Comparison of ENCODE assay signal across 20 cellular contexts in the genomic region with DNA sequence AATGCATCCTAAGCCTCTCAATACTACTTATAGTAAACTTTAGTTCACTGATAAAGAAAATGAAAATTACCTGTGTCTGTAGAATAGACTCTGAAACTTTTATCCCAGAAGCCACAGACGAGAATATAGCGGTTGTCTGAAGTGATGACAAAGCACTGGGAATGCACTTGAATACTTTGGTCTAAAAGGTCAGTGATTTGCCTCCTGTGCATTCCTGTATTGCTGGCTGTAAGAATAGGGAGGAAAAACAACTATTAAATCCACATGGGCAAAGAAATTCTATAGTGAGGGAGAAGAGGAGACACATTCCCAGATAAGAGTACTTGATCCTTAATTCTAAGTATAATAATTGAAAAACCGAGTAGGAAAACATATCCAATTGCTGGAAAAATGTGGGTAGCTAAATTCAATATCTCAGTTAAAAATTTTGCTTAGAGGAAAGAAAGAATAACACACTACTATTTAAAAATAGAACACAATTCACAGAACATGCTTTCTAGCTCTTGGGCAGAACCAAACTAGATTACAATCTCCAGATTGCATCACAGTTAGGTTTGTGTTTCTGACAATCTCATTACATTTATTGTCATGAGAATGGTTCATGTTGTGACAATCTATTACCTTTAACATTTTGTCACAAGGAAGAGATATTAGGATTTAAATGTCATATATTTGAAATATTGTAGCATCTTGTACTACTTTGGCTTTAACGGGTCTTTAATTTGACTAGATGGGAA.
DNase-seq lines count a peak whose midpoint lies in the region; ATAC-seq, FAIRE-seq and TF ChIP-seq lines count a peak whose summit lies in the region.
"Had no signal": no experiment of that assay in that cellular context is flagged by ENCODE, and none has a peak within 500 bp of the region (broad histone marks: within the 10 kb centered on the region; RNA-seq: fewer than 3 reads in every experiment).

No MANE protein-coding gene starts in this region.

- H3K4me3 ChIP-seq in body of pancreas = no peak overlapping the region
- H3K4me3 ChIP-seq: BLaER1, psoas muscle, tibial nerve had no signal

- H3K27me3 ChIP-seq in body of pancreas = no peaks in the 10 kb centered on the region
- H3K27me3 ChIP-seq: BLaER1, tibial nerve had no signal

- TF ChIP-seq CTCF in D721Med (IDR thresholded peaks at IDR 0.05; ENCODE audit: insufficient read depth, missing control alignments) (no peak), body of pancreas (IDR thresholded peaks at IDR 0.05) (no peak)

- intact Hi-C loops in body of pancreas (cut with DNase I) = no loop called here

- no peak for TF ChIP-seq POLR2A in body of pancreas (IDR thresholded peaks at IDR 0.05)

- no peaks in the 10 kb centered on the region for H3K36me3 ChIP-seq in body of pancreas (replicated peaks in 1 of 2; ENCODE audit: insufficient read depth in 1 of 2, low read depth in 2 of 2)
- H3K36me3 ChIP-seq: BLaER1 had no signal

- DNase-seq in D721Med (ENCODE audit: insufficient read length, low spot score) (no peak), NCI-H226 (peak; percentile 60), dermis blood vessel endothelial cell (peak; percentile 35), myocyte (ENCODE audit: low read depth) (peak; percentile 14), body of pancreas (no peak), NCI-H2196 treated with DMSO at 0.1 percent for 48 hours (lab: John Stamatoyannopoulos, UW; ENCODE audit: unreplicated experiment) (no peak), cortex of kidney (lab: John Stamatoyannopoulos, UW) (no peak)
- DNase-seq: activated T-cell treated with anti-CD3 and anti-CD28 coated beads, Interleukin-2, amount 50 U/mL, for 4 hours; amygdala; DND-41; effector memory CD4-positive, alpha-beta T cell; naive B cell; NCI-H1694; psoas muscle; T-helper 1 cell had no signal

- H3K4me1 ChIP-seq in body of pancreas = peaks cover 9% of the 10 kb centered on the region
- H3K4me1 ChIP-seq: BLaER1, psoas muscle, tibial nerve had no signal

- H3K9me3 ChIP-seq in body of pancreas = no peaks in the 10 kb centered on the region
- H3K9me3 ChIP-seq: BLaER1, psoas muscle, tibial nerve had no signal

- no peak for ATAC-seq in HG03175 (IDR thresholded peaks at IDR 0.05; ENCODE audit: unreplicated experiment)
- ATAC-seq in body of pancreas = no peak
- ATAC-seq: activated T-cell treated with anti-CD3 and anti-CD28 coated beads, Interleukin-2, amount 50 U/mL, for 4 hours; psoas muscle had no signal

- H3K27ac ChIP-seq in body of pancreas = no peak overlapping the region
- H3K27ac ChIP-seq: BLaER1, KMS-11, psoas muscle, tibial nerve had no signal

- WGBS in body of pancreas, 2 donors = 85 to 91% methylated on average over 4 of the region's 4 CpGs

- peak; percentile 11 for FAIRE-seq in D721Med (lab: Jason Lieb, UNC)
- FAIRE-seq: GM12892 had no signal

Comparison
In these comparisons a context has a peak if more than half of its experiments do, and no peak if none do; other contexts are left out.
1. DNase-seq: peak in NCI-H226 (single experiment), dermis blood vessel endothelial cell (single experiment) and myocyte (single experiment); none in D721Med (single experiment), body of pancreas (0 of 4), NCI-H2196 treated with DMSO at 0.1 percent for 48 hours (single experiment) and cortex of kidney (single experiment).